ENCODE assay signal across 1 cellular context in genomic region chr4:12118651-12119213, GRCh38.
TF ChIP-seq lines count a peak whose summit lies in the region.

No MANE protein-coding gene starts in this region.

TF ChIP-seq in GM12878, 131 proteins besides CTCF, POLR2A, EP300 and RAD21 (continued from another document):
- TF ChIP-seq RUNX3 (IDR thresholded peaks at IDR 0.05; ENCODE audit: low read length): peak; percentile 59
TF ChIP-seq in GM12878: peak in this region for 12.
